Comparison of ENCODE assay signal across 11 cellular contexts in genomic region chr2:9251154-9252001, GRCh38. TPM values are rescaled to one million over a fixed set of nuclear protein-coding genes. Genes with fewer than 3 reads are reported as not detected.
A peak's percentile ranks its signal among the peaks of the same experiment; 100 is the strongest.
DNase-seq lines count a peak whose midpoint lies in the region; ATAC-seq and TF ChIP-seq lines count a peak whose summit lies in the region.
"Had no signal": no experiment of that assay in that cellular context is flagged by ENCODE, and none has a peak within 500 bp of the region (broad histone marks: within the 10 kb centered on the region; RNA-seq: fewer than 3 reads in every experiment).

No MANE protein-coding gene starts in this region.

- H3K27ac ChIP-seq in colonic mucosa (peak overlapping the region; percentile 55), right lobe of liver (peak overlapping the region in 1 of 3 donors; percentile 13), vagina (peak overlapping the region; percentile 32)
- no peak overlapping the region for H3K27ac ChIP-seq in CD4-positive, alpha-beta memory T cell (ENCODE audit: low read depth, low read length)
- H3K27ac ChIP-seq: 22Rv1, HL-60 had no signal

- H3K27me3 ChIP-seq in colonic mucosa (no peaks in the 10 kb centered on the region), right lobe of liver (no peaks in the 10 kb centered on the region), vagina (no peaks in the 10 kb centered on the region)
- no peaks in the 10 kb centered on the region for H3K27me3 ChIP-seq in CD4-positive, alpha-beta memory T cell (ENCODE audit: insufficient read depth, low read length)

- POLR2A ChIA-PET in CD4-positive, alpha-beta memory T cell (lab: Charles Lee; ENCODE audit: partially characterized antibody): no interaction called here

- TF ChIP-seq CTCF in colonic mucosa (IDR thresholded peaks at IDR 0.05) (no peak), right lobe of liver (IDR thresholded peaks at IDR 0.05) (no peak), vagina (IDR thresholded peaks at IDR 0.05) (no peak)

- H3K36me3 Mint-ChIP-seq in CD4-positive, alpha-beta memory T cell: no peaks in the 10 kb centered on the region
- H3K36me3 Mint-ChIP-seq in activated naive CD8-positive, alpha-beta T cell treated with anti-CD3 and anti-CD28 coated beads for 36 hours: no peaks in the 10 kb centered on the region

- H3K4me3 Mint-ChIP-seq in CD4-positive, alpha-beta memory T cell: no peak overlapping the region
- H3K4me3 Mint-ChIP-seq in activated naive CD8-positive, alpha-beta T cell treated with anti-CD3 and anti-CD28 coated beads for 36 hours: no peak overlapping the region
- H3K4me3 Mint-ChIP-seq: activated naive CD4-positive, alpha-beta T cell treated with anti-CD3 and anti-CD28 coated beads for 36 hours had no signal

- peaks cover 0 to 2% (median 0%) of the 10 kb centered on the region in 4 donors for H3K4me1 Mint-ChIP-seq in CD4-positive, alpha-beta memory T cell
- no peaks in the 10 kb centered on the region for H3K4me1 Mint-ChIP-seq in activated naive CD8-positive, alpha-beta T cell treated with anti-CD3 and anti-CD28 coated beads for 36 hours

- H3K27ac Mint-ChIP-seq in CD4-positive, alpha-beta memory T cell: no peak overlapping the region
- no peak overlapping the region for H3K27ac Mint-ChIP-seq in activated naive CD8-positive, alpha-beta T cell treated with anti-CD3 and anti-CD28 coated beads for 36 hours
- H3K27ac Mint-ChIP-seq: activated naive CD4-positive, alpha-beta T cell treated with anti-CD3 and anti-CD28 coated beads for 36 hours had no signal

- ATAC-seq in right lobe of liver: peak; percentile 33 to 53 (median 44)

- peak; percentile 72 for DNase-seq in NCI-H82 (lab: John Stamatoyannopoulos, UW)
- DNase-seq in NCI-H82 treated with DMSO at 0.1 percent for 48 hours (lab: John Stamatoyannopoulos, UW; ENCODE audit: unreplicated experiment): no peak
- no peak for DNase-seq in colonic mucosa
- DNase-seq in right lobe of liver: no peak
- no peak for DNase-seq in vagina (ENCODE audit: extremely low spot score in 2 of 2)
- no peak for DNase-seq in CD4-positive, alpha-beta memory T cell
- DNase-seq in NCI-H774 (lab: John Stamatoyannopoulos, UW): no peak
- no peak for DNase-seq in activated naive CD8-positive, alpha-beta T cell treated with anti-CD3 and anti-CD28 coated beads for 36 hours
- DNase-seq: activated naive CD4-positive, alpha-beta T cell treated with anti-CD3 and anti-CD28 coated beads for 36 hours had no signal

- H3K9me3 ChIP-seq in colonic mucosa (no peaks in the 10 kb centered on the region), right lobe of liver (no peaks in the 10 kb centered on the region), vagina (no peaks in the 10 kb centered on the region)
- no peaks in the 10 kb centered on the region for H3K9me3 ChIP-seq in CD4-positive, alpha-beta memory T cell (ENCODE audit: control insufficient read depth in 1 of 2, low read length in 2 of 2)

- peaks cover 28% of the 10 kb centered on the region for H3K4me1 ChIP-seq in colonic mucosa
- H3K4me1 ChIP-seq in right lobe of liver: peaks cover 0 to 9% (median 4%) of the 10 kb centered on the region in 4 donors
- H3K4me1 ChIP-seq in vagina: peaks cover 72% of the 10 kb centered on the region
- H3K4me1 ChIP-seq in CD4-positive, alpha-beta memory T cell (ENCODE audit: insufficient read depth, low read length): no peaks in the 10 kb centered on the region

- WGBS in right lobe of liver (ENCODE audit: insufficient coverage, low coverage, low lambda C conversion rate, missing lambda C conversion rate): 72% methylated on average over 13 of the region's 16 CpGs

- no peaks in the 10 kb centered on the region for H3K36me3 ChIP-seq in colonic mucosa
- H3K36me3 ChIP-seq in right lobe of liver: no peaks in the 10 kb centered on the region
- no peaks in the 10 kb centered on the region for H3K36me3 ChIP-seq in vagina
- no peaks in the 10 kb centered on the region for H3K36me3 ChIP-seq in CD4-positive, alpha-beta memory T cell (ENCODE audit: insufficient read depth, low read length)

- no peak for TF ChIP-seq POLR2A in right lobe of liver (IDR thresholded peaks at IDR 0.05)
- no peak for TF ChIP-seq POLR2A in vagina (IDR thresholded peaks at IDR 0.05)

- H3K4me3 ChIP-seq in colonic mucosa: no peak overlapping the region
- no peak overlapping the region for H3K4me3 ChIP-seq in right lobe of liver
- H3K4me3 ChIP-seq in vagina: no peak overlapping the region
- no peak overlapping the region for H3K4me3 ChIP-seq in CD4-positive, alpha-beta memory T cell (ENCODE audit: low read length in 2 of 2)

- H3K27me3 Mint-ChIP-seq in CD4-positive, alpha-beta memory T cell: peaks cover 10 to 19% of the 10 kb centered on the region in 2 donors
- peaks cover 12% of the 10 kb centered on the region for H3K27me3 Mint-ChIP-seq in activated naive CD8-positive, alpha-beta T cell treated with anti-CD3 and anti-CD28 coated beads for 36 hours

- CTCF ChIA-PET in CD4-positive, alpha-beta memory T cell (lab: Charles Lee; ENCODE audit: partially characterized antibody): no interaction called here

- H3K9me3 Mint-ChIP-seq in CD4-positive, alpha-beta memory T cell: no peaks in the 10 kb centered on the region
- H3K9me3 Mint-ChIP-seq in activated naive CD8-positive, alpha-beta T cell treated with anti-CD3 and anti-CD28 coated beads for 36 hours: no peaks in the 10 kb centered on the region
- H3K9me3 Mint-ChIP-seq: activated naive CD4-positive, alpha-beta T cell treated with anti-CD3 and anti-CD28 coated beads for 36 hours had no signal

- intact Hi-C loops in colonic mucosa (cut with DNase I) (no loop called here), right lobe of liver (cut with DNase I) (no loop called here), vagina (cut with DNase I) (loop anchor here (10.0 kb wide), 1 partner anchor 47 kb away; the partner anchor contains the start of gene ASAP2)
- intact Hi-C loops in CD4-positive, alpha-beta memory T cell (cut with micrococcal nuclease): no loop called here

- H3K9ac ChIP-seq in colonic mucosa (ENCODE audit: low read depth in 2 of 2, low read length in 2 of 2): no peak overlapping the region

RNA-seq across cellular contexts. Expression of gene ASAP2, which starts 44.8 kb away (rescaled TPM):
- total RNA-seq in colonic mucosa (10 to 100 TPM; 58.1 to 61.7 TPM), right lobe of liver (1 to 10 TPM; 2.4 to 5.2 (median 3.9) TPM), vagina (36.3 TPM)
- not detected for total RNA-seq in CD4-positive, alpha-beta memory T cell
- not detected for polyA plus RNA-seq in CD4-positive, alpha-beta memory T cell
- under 1 TPM; 0.04 to 0.12 TPM for total RNA-seq in activated naive CD8-positive, alpha-beta T cell treated with anti-CD3 and anti-CD28 coated beads for 36 hours
